In the genomic region with DNA sequence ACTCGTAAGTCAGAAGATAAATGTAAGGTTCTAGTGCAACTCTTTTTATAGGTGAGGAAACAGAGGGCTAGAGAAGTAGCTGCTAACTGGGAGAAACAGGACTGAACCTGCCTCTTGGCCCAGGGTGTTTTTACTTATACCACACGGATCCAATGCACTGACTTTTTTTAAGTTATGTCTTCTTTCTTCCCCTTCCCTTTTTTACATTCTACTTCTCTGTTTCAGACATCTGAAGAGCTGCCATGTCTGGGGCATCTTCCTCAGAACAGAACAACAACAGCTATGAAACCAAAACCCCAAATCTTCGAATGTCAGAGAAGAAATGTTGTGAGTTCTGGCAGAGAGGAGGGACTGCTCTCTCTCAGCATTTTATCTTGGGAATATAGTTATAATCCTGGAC, we compare ENCODE assay signal across 10 cellular contexts. TPM values are rescaled to one million over a fixed set of nuclear protein-coding genes. Genes with fewer than 3 reads are reported as not detected.
A peak's percentile ranks its signal among the peaks of the same experiment; 100 is the strongest.
DNase-seq lines count a peak whose midpoint lies in the region; ATAC-seq, FAIRE-seq and TF ChIP-seq lines count a peak whose summit lies in the region.
"Had no signal": no experiment of that assay in that cellular context is flagged by ENCODE, and none has a peak within 500 bp of the region (broad histone marks: within the 10 kb centered on the region; RNA-seq: fewer than 3 reads in every experiment).

No MANE protein-coding gene starts in this region.

- no peaks in the 10 kb centered on the region for H3K9me3 ChIP-seq in kidney (ENCODE audit: control insufficient read depth in 1 of 2, low read length in 2 of 2)

- peaks cover 16 to 19% of the 10 kb centered on the region in 2 donors for H3K4me1 ChIP-seq in kidney (ENCODE audit: control insufficient read depth in 1 of 2, insufficient read depth in 1 of 2, low read depth in 1 of 2, low read length in 2 of 2)

- peaks cover 32 to 44% (median 37%) of the 10 kb centered on the region in 3 donors for H3K4me1 Mint-ChIP-seq in T-cell
- peaks cover 55% of the 10 kb centered on the region for H3K4me1 Mint-ChIP-seq in stimulated activated memory B cell treated with anti-CD40 and anti-IgM and Interleukin-4, amounts not matched to agents 10 μg/mL and 1 μg/mL and 100 μg/mL, for 72 hours

- H3K27ac ChIP-seq in kidney (ENCODE audit: low read depth in 2 of 2, low read length in 2 of 2), result peak overlapping the region; percentile 53 to 78

- peak overlapping the region in 1 of 2 donors; percentile 66 for H3K27ac Mint-ChIP-seq in T-cell
- H3K27ac Mint-ChIP-seq in stimulated activated memory B cell treated with anti-CD40 and anti-IgM and Interleukin-4, amounts not matched to agents 10 μg/mL and 1 μg/mL and 100 μg/mL, for 72 hours, result peak overlapping the region; percentile 91

- H3K27me3 Mint-ChIP-seq in T-cell, result no peaks in the 10 kb centered on the region
- no peaks in the 10 kb centered on the region for H3K27me3 Mint-ChIP-seq in stimulated activated memory B cell treated with anti-CD40 and anti-IgM and Interleukin-4, amounts not matched to agents 10 μg/mL and 1 μg/mL and 100 μg/mL, for 72 hours

- no peaks in the 10 kb centered on the region for H3K36me3 Mint-ChIP-seq in T-cell
- H3K36me3 Mint-ChIP-seq in stimulated activated memory B cell treated with anti-CD40 and anti-IgM and Interleukin-4, amounts not matched to agents 10 μg/mL and 1 μg/mL and 100 μg/mL, for 72 hours, result peaks cover 6% of the 10 kb centered on the region

- CTCF ChIA-PET in T-cell (lab: Charles Lee), result interaction anchor here in 1 of 2 donors (0.6 kb wide), 1 partner anchor 400 kb away, joined by 3 read pairs; a partner anchor contains a TSS

- intact Hi-C loops in kidney (cut with DNase I), result no loop called here

- H3K4me3 ChIP-seq in kidney (ENCODE audit: low read length in 2 of 2), result peak overlapping the region; percentile 55 to 91

- H3K9ac ChIP-seq in kidney (ENCODE audit: low read length in 2 of 2), result peak overlapping the region in 1 of 2 donors; percentile 97

- TF ChIP-seq CTCF in kidney (IDR thresholded peaks at IDR 0.05; ENCODE audit: borderline replicate concordance, extremely low read depth, insufficient read depth), result no peak

- ATAC-seq in T-cell (replicated peaks in 1 of 4) (no peak), GM21381 (IDR thresholded peaks at IDR 0.05; ENCODE audit: unreplicated experiment) (no peak)
- peak; percentile 34 for ATAC-seq in stimulated activated memory B cell treated with anti-CD40 and anti-IgM and Interleukin-4, amounts not matched to agents 10 μg/mL and 1 μg/mL and 100 μg/mL, for 72 hours

- H3K9me3 Mint-ChIP-seq in T-cell, result no peaks in the 10 kb centered on the region
- no peaks in the 10 kb centered on the region for H3K9me3 Mint-ChIP-seq in stimulated activated memory B cell treated with anti-CD40 and anti-IgM and Interleukin-4, amounts not matched to agents 10 μg/mL and 1 μg/mL and 100 μg/mL, for 72 hours

- H3K36me3 ChIP-seq in kidney (ENCODE audit: control insufficient read depth in 1 of 2, insufficient read depth in 2 of 2, low read length in 2 of 2), result peaks cover 0 to 3% of the 10 kb centered on the region in 2 donors

- no peak for FAIRE-seq in kidney (lab: Jason Lieb, UNC)
- FAIRE-seq: G401.6 had no signal

- H3K4me3 Mint-ChIP-seq in T-cell, result peak overlapping the region; percentile 94 to 99 (median 99)
- peak overlapping the region; percentile 87 for H3K4me3 Mint-ChIP-seq in stimulated activated memory B cell treated with anti-CD40 and anti-IgM and Interleukin-4, amounts not matched to agents 10 μg/mL and 1 μg/mL and 100 μg/mL, for 72 hours

- POLR2A ChIA-PET in T-cell (lab: Charles Lee), result no interaction called here

- DNase-seq in NCI-H2107 treated with DMSO at 0.1 percent for 48 hours (lab: John Stamatoyannopoulos, UW; ENCODE audit: unreplicated experiment) (peak; percentile 38), NCI-H2107 (lab: John Stamatoyannopoulos, UW) (no peak), T-cell (no peak), kidney (no peak), amygdala (lab: John Stamatoyannopoulos, UW) (no peak)
- DNase-seq in stimulated activated naive CD4-positive, alpha-beta T cell treated with Interleukin-2 at 50 U/mL for 16 hours (lab: John Stamatoyannopoulos, UW), result no peak
- DNase-seq: activated CD4-positive, CD25-positive, alpha-beta regulatory T cell treated with anti-CD3 and anti-CD28 coated beads, Interleukin-2, amount 50 U/mL, for 72 hours had no signal

RNA-seq across cellular contexts. Expression of a gene that starts 1.4 kb away (rescaled TPM):
- total RNA-seq in T-cell, result 1 to 10 TPM; 1.6 to 4.7 (median 3.2) TPM
- 20.6 TPM for total RNA-seq in kidney
- 21.7 TPM for polyA plus RNA-seq in kidney (ENCODE audit: insufficient read depth, low read depth, low replicate concordance)

RNA-seq across cellular contexts. Expression of a gene that starts 3.5 kb away (rescaled TPM):
- total RNA-seq in T-cell, result 10 to 100 TPM in 2 of 5 donors, 1 to 10 TPM in 3; 7.8 to 13.5 (median 8.7) TPM
- total RNA-seq in kidney, result 6.2 TPM
- 2.7 TPM for polyA plus RNA-seq in kidney (ENCODE audit: insufficient read depth, low read depth, low replicate concordance)

RNA-seq across cellular contexts. Expression of a gene that starts 21.9 kb away (rescaled TPM):
- total RNA-seq in T-cell (under 1 TPM; 0.08 to 0.29 (median 0.14) TPM), kidney (19.6 TPM)
- 11.9 TPM for polyA plus RNA-seq in kidney (ENCODE audit: insufficient read depth, low read depth, low replicate concordance)

RNA-seq across cellular contexts. Expression of a gene that starts 34.2 kb away (rescaled TPM):
- total RNA-seq in T-cell, result 1 to 10 TPM in 2 of 5 donors, under 1 TPM in 2, not detected in 1; 0.66 to 4.8 (median 1.0) TPM
- 1.3 TPM for total RNA-seq in kidney
- 0.49 TPM for polyA plus RNA-seq in kidney (ENCODE audit: insufficient read depth, low read depth, low replicate concordance)

RNA-seq across cellular contexts. Expression of a gene that starts 49.6 kb away (rescaled TPM):
- under 1 TPM in 3 of 5 donors, not detected in 2; 0.60 to 0.72 (median 0.70) TPM for total RNA-seq in T-cell
- total RNA-seq in kidney, result 45.7 TPM
- polyA plus RNA-seq in kidney (ENCODE audit: insufficient read depth, low read depth, low replicate concordance), result not detected

Comparison
In these comparisons a context has a peak if more than half of its experiments do, and no peak if none do; other contexts are left out.
1. RNA of a gene that starts 21.9 kb away (total RNA-seq): 19.6 TPM in kidney (single experiment); 0.08 to 0.29 TPM in T-cell; every median in the first group is over 10 times any median in the second.